11 cellular contexts compared by ENCODE assay signal in the genomic region with DNA sequence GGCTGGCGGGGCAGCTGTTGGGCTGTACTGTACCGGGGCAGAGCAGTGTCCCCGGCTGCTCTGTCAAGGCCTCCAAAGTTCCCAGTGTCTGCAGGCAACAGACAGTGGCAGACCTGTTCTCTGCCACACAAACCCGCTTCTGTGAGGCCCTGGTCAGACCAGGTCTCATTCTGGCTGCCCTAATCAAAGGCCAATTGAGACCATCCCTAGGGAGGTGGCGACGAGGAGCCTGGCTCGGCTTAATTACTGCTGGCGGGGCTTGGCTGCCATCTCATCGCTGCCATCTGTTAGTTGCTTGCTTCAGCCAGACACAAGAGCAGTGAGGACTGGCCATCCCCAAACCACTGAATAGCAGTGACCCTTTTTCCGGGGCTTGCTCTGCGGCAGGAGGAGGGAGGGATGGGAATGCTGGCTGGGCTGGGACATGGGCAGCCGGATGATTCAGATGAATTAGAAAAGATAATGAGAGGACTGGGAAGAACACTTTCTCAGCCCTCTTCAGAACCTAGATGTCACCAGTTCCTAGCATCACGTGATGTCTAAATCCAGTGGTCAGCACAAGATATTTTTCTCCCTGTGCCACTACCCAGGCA. TPM values are rescaled to one million over a fixed set of nuclear protein-coding genes. Genes with fewer than 3 reads are reported as not detected.
DNase-seq lines count a peak whose midpoint lies in the region; TF ChIP-seq lines count a peak whose summit lies in the region.
"Had no signal": no experiment of that assay in that cellular context is flagged by ENCODE, and none has a peak within 500 bp of the region (broad histone marks: within the 10 kb centered on the region; RNA-seq: fewer than 3 reads in every experiment).

No MANE protein-coding gene starts in this region.

- TF ChIP-seq POLR2A in suprapubic skin (IDR thresholded peaks at IDR 0.05) (no peak), Peyer's patch (IDR thresholded peaks at IDR 0.05) (no peak)

- no peak for TF ChIP-seq CTCF in fibroblast of lung (conservative IDR thresholded peaks at IDR 0.05 in 1 of 2, IDR thresholded peaks at IDR 0.05 in 1 of 2; ENCODE audit: low read depth in 1 of 2, low read length in 2 of 2)
- no peak for TF ChIP-seq CTCF in suprapubic skin (IDR thresholded peaks at IDR 0.05)
- no peak for TF ChIP-seq CTCF in Peyer's patch (IDR thresholded peaks at IDR 0.05)

- H3K9ac ChIP-seq in fibroblast of lung (ENCODE audit: insufficient read depth, low read length), result no peak overlapping the region

- no peaks in the 10 kb centered on the region for H3K4me1 ChIP-seq in fibroblast of lung (ENCODE audit: control insufficient read depth, extremely low read depth, insufficient read depth, low read length)
- H3K4me1 ChIP-seq in suprapubic skin, result no peaks in the 10 kb centered on the region
- H3K4me1 ChIP-seq in Peyer's patch, result no peaks in the 10 kb centered on the region
- H3K4me1 ChIP-seq: foreskin keratinocyte had no signal

- no peaks in the 10 kb centered on the region for H4K20me1 ChIP-seq in fibroblast of lung (ENCODE audit: control insufficient read depth, extremely low read depth, insufficient read depth, low read length)

- no peak overlapping the region for H3K27ac ChIP-seq in fibroblast of lung (ENCODE audit: insufficient read depth, low read length)
- H3K27ac ChIP-seq in suprapubic skin, result no peak overlapping the region
- H3K27ac ChIP-seq in Peyer's patch, result no peak overlapping the region
- H3K27ac ChIP-seq: foreskin keratinocyte had no signal

- H2AFZ ChIP-seq in fibroblast of lung (ENCODE audit: low read length), result no peak overlapping the region

- no peak overlapping the region for H3K4me2 ChIP-seq in fibroblast of lung (ENCODE audit: extremely low read depth, insufficient read depth, low read length)

- WGBS in suprapubic skin, result 40% methylated on average over 3 of the region's 13 CpGs

- H3K27me3 ChIP-seq in fibroblast of lung (ENCODE audit: control insufficient read depth, insufficient read depth, low read length) (peaks cover 3% of the 10 kb centered on the region), suprapubic skin (no peaks in the 10 kb centered on the region), Peyer's patch (no peaks in the 10 kb centered on the region)

- DNase-seq in ELF-1 (ENCODE audit: low read depth, low spot score) (peak; percentile 84), NCI-H82 treated with DMSO at 0.1 percent for 48 hours (lab: John Stamatoyannopoulos, UW; ENCODE audit: unreplicated experiment) (peak; percentile 1), fibroblast of lung (ENCODE audit: low read depth in 2 of 2) (peak; percentile 61 to 70), pons (ENCODE audit: low spot score) (peak; percentile 77), iPS-NIHi7 (ENCODE audit: extremely low spot score) (no peak), KBM-7 (no peak), suprapubic skin (ENCODE audit: low spot score in 2 of 2) (no peak), Peyer's patch (no peak)
- DNase-seq: activated CD8-positive, alpha-beta memory T cell treated with anti-CD3 and anti-CD28 coated beads, Interleukin-2, amount 50 U/mL, for 4 hours; foreskin keratinocyte; stimulated activated naive CD4-positive, alpha-beta T cell had no signal

- H3K4me3 ChIP-seq in fibroblast of lung (replicated peaks in 1 of 4; ENCODE audit: control extremely low read depth in 1 of 4, insufficient read depth in 1 of 4, low read depth in 3 of 4, low read length in 4 of 4), result no peak overlapping the region
- H3K4me3 ChIP-seq in suprapubic skin, result no peak overlapping the region
- no peak overlapping the region for H3K4me3 ChIP-seq in Peyer's patch

- H3K79me2 ChIP-seq in fibroblast of lung (ENCODE audit: control insufficient read depth, insufficient read depth, low read length), result no peaks in the 10 kb centered on the region

- TF ChIP-seq EP300 in suprapubic skin (IDR thresholded peaks at IDR 0.05), result no peak

- H3K9me3 ChIP-seq in fibroblast of lung (ENCODE audit: control insufficient read depth, insufficient read depth, low read depth, low read length), result no peaks in the 10 kb centered on the region
- no peaks in the 10 kb centered on the region for H3K9me3 ChIP-seq in suprapubic skin
- no peaks in the 10 kb centered on the region for H3K9me3 ChIP-seq in Peyer's patch

- H3K36me3 ChIP-seq in fibroblast of lung (ENCODE audit: control insufficient read depth, insufficient read depth, low read length), result no peaks in the 10 kb centered on the region
- no peaks in the 10 kb centered on the region for H3K36me3 ChIP-seq in suprapubic skin
- H3K36me3 ChIP-seq in Peyer's patch, result peaks cover 0 to 22% (median 0%) of the 10 kb centered on the region in 3 donors

- in situ Hi-C loops in KBM-7 (cut with MboI; ENCODE audit: low pct_unique_long_range_greater_than_20kb, low sequenced_read_pairs), result no loop called here

RNA-seq across cellular contexts. Expression of a gene that starts 24.5 kb away (rescaled TPM):
- total RNA-seq in fibroblast of lung (5.1 and 13.5 TPM in 2 replicates), suprapubic skin (10 to 100 TPM; 10.2 to 18.3 (median 15.3) TPM), Peyer's patch (10 to 100 TPM in 2 of 4 donors, 1 to 10 TPM in 1, not detected in 1; 8.6 to 14.9 (median 14.7) TPM)
- 31.9 and 43.9 TPM in 2 replicates for polyA plus RNA-seq in fibroblast of lung
- polyA plus RNA-seq in fibroblast of lung (2012), result 26.4 and 35.7 TPM in 2 replicates
- 13.9 and 16.0 TPM in 2 replicates for polyA minus RNA-seq in fibroblast of lung (ENCODE audit: low replicate concordance)

RNA-seq across cellular contexts. Expression of a gene that starts 24.9 kb away (rescaled TPM):
- total RNA-seq in fibroblast of lung, result 18.2 and 23.8 TPM in 2 replicates
- 14.0 and 16.1 TPM in 2 replicates for polyA plus RNA-seq in fibroblast of lung
- 16.2 and 20.7 TPM in 2 replicates for polyA plus RNA-seq in fibroblast of lung (2012)
- 21.0 and 39.0 TPM in 2 replicates for polyA minus RNA-seq in fibroblast of lung (ENCODE audit: low replicate concordance)
- 10 to 100 TPM; 24.4 to 56.4 (median 34.8) TPM for total RNA-seq in suprapubic skin
- total RNA-seq in Peyer's patch, result 10 to 100 TPM; 33.6 to 82.5 (median 46.4) TPM

RNA-seq across cellular contexts. Expression of a gene that starts 57.8 kb away (rescaled TPM):
- total RNA-seq in fibroblast of lung, result 2.1 and 7.3 TPM in 2 replicates
- 4.1 and 7.0 TPM in 2 replicates for polyA plus RNA-seq in fibroblast of lung
- polyA plus RNA-seq in fibroblast of lung (2012), result 2.4 and 4.0 TPM in 2 replicates
- 1.6 and 15.8 TPM in 2 replicates for polyA minus RNA-seq in fibroblast of lung (ENCODE audit: low replicate concordance)
- 10 to 100 TPM in 3 of 4 donors, 1 to 10 TPM in 1; 9.0 to 23.4 (median 17.4) TPM for total RNA-seq in suprapubic skin
- total RNA-seq in Peyer's patch, result 100 to 1,000 TPM in 2 of 4 donors, 10 to 100 TPM in 2; 14.9 to 130 (median 98.8) TPM

Comparison
In these comparisons a context has a peak if more than half of its experiments do, and no peak if none do; other contexts are left out.
1. DNase-seq: peak in ELF-1 (single experiment), NCI-H82 treated with DMSO at 0.1 percent for 48 hours (single experiment), fibroblast of lung (2 of 2) and pons (single experiment); none in iPS-NIHi7 (single experiment), KBM-7 (single experiment), suprapubic skin (0 of 2) and Peyer's patch (0 of 3).